ENCODE assay signal across 1 cellular context in genomic region chr6:110682460-110682853, GRCh38.
A peak's percentile ranks its signal among the peaks of the same experiment; 100 is the strongest.
TF ChIP-seq lines count a peak whose summit lies in the region.

No MANE protein-coding gene starts in this region.

TF ChIP-seq in HepG2, 621 proteins besides CTCF, POLR2A, EP300 and RAD21 (continued from another document and continues in another):
- TF ChIP-seq RFX1 (IDR thresholded peaks at IDR 0.05) = no peak
- TF ChIP-seq TCF7L2 (IDR thresholded peaks at IDR 0.05; ENCODE audit: low read depth, low read length) = no peak
- TF ChIP-seq FOXJ3 (CRISPR knock-in tag; IDR thresholded peaks at IDR 0.05; ENCODE audit: borderline replicate concordance) = peak; percentile 30; the same call in 1 of the 2 replicates
- TF ChIP-seq IRX3 (CRISPR knock-in tag; IDR thresholded peaks at IDR 0.05; ENCODE audit: borderline replicate concordance, low read depth) = no peak
- TF ChIP-seq, protein P1, sequence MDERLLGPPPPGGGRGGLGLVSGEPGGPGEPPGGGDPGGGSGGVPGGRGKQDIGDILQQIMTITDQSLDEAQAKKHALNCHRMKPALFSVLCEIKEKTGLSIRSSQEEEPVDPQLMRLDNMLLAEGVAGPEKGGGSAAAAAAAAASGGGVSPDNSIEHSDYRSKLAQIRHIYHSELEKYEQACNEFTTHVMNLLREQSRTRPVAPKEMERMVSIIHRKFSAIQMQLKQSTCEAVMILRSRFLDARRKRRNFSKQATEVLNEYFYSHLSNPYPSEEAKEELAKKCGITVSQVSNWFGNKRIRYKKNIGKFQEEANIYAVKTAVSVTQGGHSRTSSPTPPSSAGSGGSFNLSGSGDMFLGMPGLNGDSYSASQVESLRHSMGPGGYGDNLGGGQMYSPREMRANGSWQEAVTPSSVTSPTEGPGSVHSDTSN (CRISPR knock-in tag; IDR thresholded peaks at IDR 0.05) = no peak
- TF ChIP-seq U2AF1 (optimal IDR thresholded peaks at IDR 0.05; ENCODE audit: low read depth, low read length) = no peak
- no peak for TF ChIP-seq ZFP37 (CRISPR knock-in tag; IDR thresholded peaks at IDR 0.05; ENCODE audit: borderline replicate concordance)
- TF ChIP-seq ZNF891 (CRISPR knock-in tag; IDR thresholded peaks at IDR 0.05) = no peak
- TF ChIP-seq ZBTB42 (CRISPR knock-in tag; IDR thresholded peaks at IDR 0.05) = no peak
- no peak for TF ChIP-seq PPARG (CRISPR knock-in tag; conservative IDR thresholded peaks at IDR 0.05)
- TF ChIP-seq, protein P2, sequence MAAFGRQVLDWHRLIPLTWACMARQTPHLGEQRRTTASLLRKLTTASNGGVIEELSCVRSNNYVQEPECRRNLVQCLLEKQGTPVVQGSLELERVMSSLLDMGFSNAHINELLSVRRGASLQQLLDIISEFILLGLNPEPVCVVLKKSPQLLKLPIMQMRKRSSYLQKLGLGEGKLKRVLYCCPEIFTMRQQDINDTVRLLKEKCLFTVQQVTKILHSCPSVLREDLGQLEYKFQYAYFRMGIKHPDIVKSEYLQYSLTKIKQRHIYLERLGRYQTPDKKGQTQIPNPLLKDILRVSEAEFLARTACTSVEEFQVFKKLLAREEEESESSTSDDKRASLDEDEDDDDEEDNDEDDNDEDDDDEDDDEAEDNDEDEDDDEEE (CRISPR knock-in tag; IDR thresholded peaks at IDR 0.05) = no peak
- TF ChIP-seq ZNF235 (CRISPR knock-in tag; IDR thresholded peaks at IDR 0.05; ENCODE audit: borderline replicate concordance) = no peak
- TF ChIP-seq ZNF296 (CRISPR knock-in tag; conservative IDR thresholded peaks at IDR 0.05) = no peak
- TF ChIP-seq BATF2 (CRISPR knock-in tag; IDR thresholded peaks at IDR 0.05) = no peak
- no peak for TF ChIP-seq NFE2L2 (IDR thresholded peaks at IDR 0.05; ENCODE audit: low read length)
- TF ChIP-seq USF2 (IDR thresholded peaks at IDR 0.05; ENCODE audit: low read depth, low read length) = no peak
- no peak for TF ChIP-seq USF2 (CRISPR knock-in tag; IDR thresholded peaks at IDR 0.05; ENCODE audit: borderline replicate concordance)
- no peak for TF ChIP-seq TRIM24 (CRISPR knock-in tag; IDR thresholded peaks at IDR 0.05)
- TF ChIP-seq SYNCRIP (IDR thresholded peaks at IDR 0.05; ENCODE audit: insufficient read depth, low read depth, low read length) = no peak
- TF ChIP-seq BHLHE40 (IDR thresholded peaks at IDR 0.05; ENCODE audit: low read length) = no peak
- TF ChIP-seq ZFP41 (CRISPR knock-in tag; IDR thresholded peaks at IDR 0.05; ENCODE audit: borderline replicate concordance) = no peak
- no peak for TF ChIP-seq ZNF713 (CRISPR knock-in tag; IDR thresholded peaks at IDR 0.05)
- TF ChIP-seq, protein P3, sequence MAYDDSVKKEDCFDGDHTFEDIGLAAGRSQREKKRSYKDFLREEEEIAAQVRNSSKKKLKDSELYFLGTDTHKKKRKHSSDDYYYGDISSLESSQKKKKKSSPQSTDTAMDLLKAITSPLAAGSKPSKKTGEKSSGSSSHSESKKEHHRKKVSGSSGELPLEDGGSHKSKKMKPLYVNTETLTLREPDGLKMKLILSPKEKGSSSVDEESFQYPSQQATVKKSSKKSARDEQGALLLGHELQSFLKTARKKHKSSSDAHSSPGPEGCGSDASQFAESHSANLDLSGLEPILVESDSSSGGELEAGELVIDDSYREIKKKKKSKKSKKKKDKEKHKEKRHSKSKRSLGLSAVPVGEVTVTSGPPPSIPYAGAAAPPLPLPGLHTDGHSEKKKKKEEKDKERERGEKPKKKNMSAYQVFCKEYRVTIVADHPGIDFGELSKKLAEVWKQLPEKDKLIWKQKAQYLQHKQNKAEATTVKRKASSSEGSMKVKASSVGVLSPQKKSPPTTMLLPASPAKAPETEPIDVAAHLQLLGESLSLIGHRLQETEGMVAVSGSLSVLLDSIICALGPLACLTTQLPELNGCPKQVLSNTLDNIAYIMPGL (CRISPR knock-in tag; IDR thresholded peaks at IDR 0.05; ENCODE audit: borderline replicate concordance in 1 of 2, low read depth in 1 of 2) = peak in 1 of 2 experiments; percentile 80; a peak in 2 of 4 replicates
- no peak for TF ChIP-seq ASH2L (IDR thresholded peaks at IDR 0.05; ENCODE audit: insufficient read length, low read depth, low read length)
- no peak for TF ChIP-seq MTF2 (CRISPR knock-in tag; IDR thresholded peaks at IDR 0.05; ENCODE audit: borderline replicate concordance)
- no peak for TF ChIP-seq DR1 (CRISPR knock-in tag; IDR thresholded peaks at IDR 0.05)
- TF ChIP-seq SP5 (CRISPR knock-in tag; IDR thresholded peaks at IDR 0.05; ENCODE audit: borderline replicate concordance, low read depth) = no peak
- TF ChIP-seq, protein P4, sequence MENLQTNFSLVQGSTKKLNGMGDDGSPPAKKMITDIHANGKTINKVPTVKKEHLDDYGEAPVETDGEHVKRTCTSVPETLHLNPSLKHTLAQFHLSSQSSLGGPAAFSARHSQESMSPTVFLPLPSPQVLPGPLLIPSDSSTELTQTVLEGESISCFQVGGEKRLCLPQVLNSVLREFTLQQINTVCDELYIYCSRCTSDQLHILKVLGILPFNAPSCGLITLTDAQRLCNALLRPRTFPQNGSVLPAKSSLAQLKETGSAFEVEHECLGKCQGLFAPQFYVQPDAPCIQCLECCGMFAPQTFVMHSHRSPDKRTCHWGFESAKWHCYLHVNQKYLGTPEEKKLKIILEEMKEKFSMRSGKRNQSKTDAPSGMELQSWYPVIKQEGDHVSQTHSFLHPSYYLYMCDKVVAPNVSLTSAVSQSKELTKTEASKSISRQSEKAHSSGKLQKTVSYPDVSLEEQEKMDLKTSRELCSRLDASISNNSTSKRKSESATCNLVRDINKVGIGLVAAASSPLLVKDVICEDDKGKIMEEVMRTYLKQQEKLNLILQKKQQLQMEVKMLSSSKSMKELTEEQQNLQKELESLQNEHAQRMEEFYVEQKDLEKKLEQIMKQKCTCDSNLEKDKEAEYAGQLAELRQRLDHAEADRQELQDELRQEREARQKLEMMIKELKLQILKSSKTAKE (CRISPR knock-in tag; IDR thresholded peaks at IDR 0.05; ENCODE audit: borderline replicate concordance) = no peak
- no peak for TF ChIP-seq ZFP36L2 (CRISPR knock-in tag; IDR thresholded peaks at IDR 0.05)
- TF ChIP-seq E2F1 (CRISPR knock-in tag; IDR thresholded peaks at IDR 0.05) = no peak
- TF ChIP-seq SOX6 (IDR thresholded peaks at IDR 0.05) = no peak
- peak; percentile 17; the same call in 1 of the 2 replicates for TF ChIP-seq SOX6 (CRISPR knock-in tag; IDR thresholded peaks at IDR 0.05)
- TF ChIP-seq RARA (CRISPR knock-in tag; IDR thresholded peaks at IDR 0.05) = no peak
- TF ChIP-seq WIZ (CRISPR knock-in tag; IDR thresholded peaks at IDR 0.05) = no peak
- no peak for TF ChIP-seq ZNF124 (CRISPR knock-in tag; IDR thresholded peaks at IDR 0.05)
- TF ChIP-seq GTF2F1 (IDR thresholded peaks at IDR 0.05; ENCODE audit: low read length) = no peak
- no peak for TF ChIP-seq ZNF782 (CRISPR knock-in tag; IDR thresholded peaks at IDR 0.05; ENCODE audit: borderline replicate concordance)
- TF ChIP-seq CREB1 (IDR thresholded peaks at IDR 0.05) = no peak
- TF ChIP-seq CREB1 (CRISPR knock-in tag; IDR thresholded peaks at IDR 0.05) = peak; percentile 26; the same call in 1 of the 2 replicates
- no peak for TF ChIP-seq ZNF761 (CRISPR knock-in tag; conservative IDR thresholded peaks at IDR 0.05)
- 0 out of 2 replicates have a peak, but pooled peaks have one; percentile 30 for TF ChIP-seq SSRP1 (CRISPR knock-in tag; IDR thresholded peaks at IDR 0.05)
- TF ChIP-seq SP2 (CRISPR knock-in tag; IDR thresholded peaks at IDR 0.05) = no peak
- TF ChIP-seq CEBPG (CRISPR knock-in tag; IDR thresholded peaks at IDR 0.05) = no peak
- TF ChIP-seq BORCS8-MEF2B (CRISPR knock-in tag; IDR thresholded peaks at IDR 0.05) = no peak
- TF ChIP-seq FLYWCH1 (CRISPR knock-in tag; IDR thresholded peaks at IDR 0.05) = no peak
- TF ChIP-seq ZBTB3 (CRISPR knock-in tag; IDR thresholded peaks at IDR 0.05; ENCODE audit: borderline replicate concordance, low read depth) = no peak
- no peak for TF ChIP-seq MXD4 (CRISPR knock-in tag; IDR thresholded peaks at IDR 0.05)
- no peak for TF ChIP-seq EED (CRISPR knock-in tag; IDR thresholded peaks at IDR 0.05)
- no peak for TF ChIP-seq ZNF138 (CRISPR knock-in tag; IDR thresholded peaks at IDR 0.05; ENCODE audit: low read depth)
- TF ChIP-seq ZNF546 (CRISPR knock-in tag; conservative IDR thresholded peaks at IDR 0.05) = no peak
- peak in 1 of 2 experiments; percentile 47; a peak in 1 of 4 replicates for TF ChIP-seq KLF16 (CRISPR knock-in tag; IDR thresholded peaks at IDR 0.05)
- TF ChIP-seq, protein P5, sequence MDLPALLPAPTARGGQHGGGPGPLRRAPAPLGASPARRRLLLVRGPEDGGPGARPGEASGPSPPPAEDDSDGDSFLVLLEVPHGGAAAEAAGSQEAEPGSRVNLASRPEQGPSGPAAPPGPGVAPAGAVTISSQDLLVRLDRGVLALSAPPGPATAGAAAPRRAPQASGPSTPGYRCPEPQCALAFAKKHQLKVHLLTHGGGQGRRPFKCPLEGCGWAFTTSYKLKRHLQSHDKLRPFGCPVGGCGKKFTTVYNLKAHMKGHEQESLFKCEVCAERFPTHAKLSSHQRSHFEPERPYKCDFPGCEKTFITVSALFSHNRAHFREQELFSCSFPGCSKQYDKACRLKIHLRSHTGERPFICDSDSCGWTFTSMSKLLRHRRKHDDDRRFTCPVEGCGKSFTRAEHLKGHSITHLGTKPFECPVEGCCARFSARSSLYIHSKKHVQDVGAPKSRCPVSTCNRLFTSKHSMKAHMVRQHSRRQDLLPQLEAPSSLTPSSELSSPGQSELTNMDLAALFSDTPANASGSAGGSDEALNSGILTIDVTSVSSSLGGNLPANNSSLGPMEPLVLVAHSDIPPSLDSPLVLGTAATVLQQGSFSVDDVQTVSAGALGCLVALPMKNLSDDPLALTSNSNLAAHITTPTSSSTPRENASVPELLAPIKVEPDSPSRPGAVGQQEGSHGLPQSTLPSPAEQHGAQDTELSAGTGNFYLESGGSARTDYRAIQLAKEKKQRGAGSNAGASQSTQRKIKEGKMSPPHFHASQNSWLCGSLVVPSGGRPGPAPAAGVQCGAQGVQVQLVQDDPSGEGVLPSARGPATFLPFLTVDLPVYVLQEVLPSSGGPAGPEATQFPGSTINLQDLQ (CRISPR knock-in tag; IDR thresholded peaks at IDR 0.05) = no peak
- TF ChIP-seq TBX3 (IDR thresholded peaks at IDR 0.05; ENCODE audit: borderline replicate concordance) = no peak
- no peak for TF ChIP-seq ZNF326 (CRISPR knock-in tag; IDR thresholded peaks at IDR 0.05; ENCODE audit: borderline replicate concordance)
- TF ChIP-seq, protein P6, sequence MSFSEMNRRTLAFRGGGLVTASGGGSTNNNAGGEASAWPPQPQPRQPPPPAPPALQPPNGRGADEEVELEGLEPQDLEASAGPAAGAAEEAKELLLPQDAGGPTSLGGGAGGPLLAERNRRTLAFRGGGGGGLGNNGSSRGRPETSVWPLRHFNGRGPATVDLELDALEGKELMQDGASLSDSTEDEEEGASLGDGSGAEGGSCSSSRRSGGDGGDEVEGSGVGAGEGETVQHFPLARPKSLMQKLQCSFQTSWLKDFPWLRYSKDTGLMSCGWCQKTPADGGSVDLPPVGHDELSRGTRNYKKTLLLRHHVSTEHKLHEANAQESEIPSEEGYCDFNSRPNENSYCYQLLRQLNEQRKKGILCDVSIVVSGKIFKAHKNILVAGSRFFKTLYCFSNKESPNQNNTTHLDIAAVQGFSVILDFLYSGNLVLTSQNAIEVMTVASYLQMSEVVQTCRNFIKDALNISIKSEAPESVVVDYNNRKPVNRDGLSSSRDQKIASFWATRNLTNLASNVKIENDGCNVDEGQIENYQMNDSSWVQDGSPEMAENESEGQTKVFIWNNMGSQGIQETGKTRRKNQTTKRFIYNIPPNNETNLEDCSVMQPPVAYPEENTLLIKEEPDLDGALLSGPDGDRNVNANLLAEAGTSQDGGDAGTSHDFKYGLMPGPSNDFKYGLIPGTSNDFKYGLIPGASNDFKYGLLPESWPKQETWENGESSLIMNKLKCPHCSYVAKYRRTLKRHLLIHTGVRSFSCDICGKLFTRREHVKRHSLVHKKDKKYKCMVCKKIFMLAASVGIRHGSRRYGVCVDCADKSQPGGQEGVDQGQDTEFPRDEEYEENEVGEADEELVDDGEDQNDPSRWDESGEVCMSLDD (CRISPR knock-in tag; IDR thresholded peaks at IDR 0.05; ENCODE audit: borderline replicate concordance) = no peak
